In the genomic region with DNA sequence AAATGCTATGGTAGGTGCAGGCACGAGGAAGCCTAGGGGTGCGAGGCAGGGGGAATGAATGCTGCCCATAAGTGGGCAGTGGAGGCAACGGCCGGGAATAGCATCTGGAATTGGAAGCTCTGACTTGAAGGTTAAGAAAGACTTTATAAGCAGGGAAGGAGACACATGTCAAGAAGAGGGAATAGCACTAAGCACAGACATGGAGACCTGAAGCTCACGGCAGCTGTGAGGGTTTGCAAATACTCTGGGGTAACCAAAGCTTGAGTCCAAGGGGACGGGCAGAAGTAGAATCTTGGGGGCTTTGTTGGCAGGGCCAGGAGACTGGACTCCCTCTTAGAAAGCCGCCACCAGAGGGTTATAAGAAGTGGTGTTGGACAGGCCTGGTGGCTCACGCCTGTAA, we compare ENCODE assay signal across 22 cellular contexts.
DNase-seq lines count a peak whose midpoint lies in the region; ATAC-seq, FAIRE-seq and TF ChIP-seq lines count a peak whose summit lies in the region.
"Had no signal": no experiment of that assay in that cellular context is flagged by ENCODE, and none has a peak within 500 bp of the region (broad histone marks: within the 10 kb centered on the region; RNA-seq: fewer than 3 reads in every experiment).

No MANE protein-coding gene starts in this region.

- no peak overlapping the region for H3K9ac ChIP-seq in kidney (ENCODE audit: low read length in 2 of 2)
- H3K9ac ChIP-seq: BLaER1 treated with 17β-estradiol and CSF1 and Interleukin-3, amounts not matched to agents 10 nM and 100 nM had no signal

- H3K36me3 Mint-ChIP-seq in T-helper 17 cell (ENCODE audit: low read depth) = peaks cover 6% of the 10 kb centered on the region
- H3K36me3 Mint-ChIP-seq: CD8-positive, alpha-beta T cell had no signal

- H3K4me1 ChIP-seq in kidney (ENCODE audit: control insufficient read depth in 1 of 2, insufficient read depth in 1 of 2, low read depth in 1 of 2, low read length in 2 of 2) = no peaks in the 10 kb centered on the region
- H3K4me1 ChIP-seq: A549, Caco-2 had no signal

- peaks cover 49% of the 10 kb centered on the region for H3K27me3 Mint-ChIP-seq in T-helper 17 cell

- ATAC-seq in T-helper 17 cell (no peak), GM21786 (IDR thresholded peaks at IDR 0.05; ENCODE audit: unreplicated experiment) (no peak), HG02610 (IDR thresholded peaks at IDR 0.05; ENCODE audit: unreplicated experiment) (no peak)
- ATAC-seq: A549; CD8-positive, alpha-beta T cell; GM12878 had no signal

- no peak for FAIRE-seq in kidney (lab: Jason Lieb, UNC)
- FAIRE-seq: A549, D721Med, G401.6, GM12878, GM12892, GM18507 had no signal

- DNase-seq in T-helper 17 cell = no peak
- DNase-seq in kidney = peak; percentile 11
- peak; percentile 63 for DNase-seq in posterior vena cava (ENCODE audit: low spot score)
- DNase-seq in GF-D8 (lab: John Stamatoyannopoulos, UW) = no peak
- DNase-seq: AML-193; Caco-2; Calu3; CD4-positive, alpha-beta T cell; CD8-positive, alpha-beta T cell; DMS79 treated with DMSO at 0.1 percent for 48 hours had no signal

- peak overlapping the region; percentile 47 for H3K27ac Mint-ChIP-seq in T-helper 17 cell
- H3K27ac Mint-ChIP-seq: B cell; CD4-positive, alpha-beta T cell; CD8-positive, alpha-beta T cell had no signal

- H3K27ac ChIP-seq in kidney (ENCODE audit: low read depth in 2 of 2, low read length in 2 of 2) = no peak overlapping the region
- H3K27ac ChIP-seq: 22Rv1; A549; BLaER1 treated with 17β-estradiol and CSF1 and Interleukin-3, amounts not matched to agents 10 nM and 100 nM; C4-2B had no signal

- no peaks in the 10 kb centered on the region for H3K4me1 Mint-ChIP-seq in T-helper 17 cell
- H3K4me1 Mint-ChIP-seq: B cell had no signal

- H3K9me3 ChIP-seq in T-helper 17 cell (ENCODE audit: control insufficient read depth, low read length, poor library complexity, severe bottlenecking) = no peaks in the 10 kb centered on the region
- H3K9me3 ChIP-seq in kidney (ENCODE audit: control insufficient read depth in 1 of 2, low read length in 2 of 2) = no peaks in the 10 kb centered on the region
- H3K9me3 ChIP-seq: A549; BLaER1 treated with 17β-estradiol and CSF1 and Interleukin-3, amounts not matched to agents 10 nM and 100 nM; Caco-2 had no signal

- H3K4me3 Mint-ChIP-seq in T-helper 17 cell = no peak overlapping the region
- H3K4me3 Mint-ChIP-seq: B cell; CD4-positive, alpha-beta T cell; CD8-positive, alpha-beta T cell had no signal

- intact Hi-C loops in kidney (cut with DNase I) (no loop called here), posterior vena cava (cut with DNase I) (loop anchor here (5.0 to 10.0 kb wide), 2 partner anchors 365 to 377 kb away; no protein-coding TSS in a partner anchor)

- peaks cover under 1 to 5% of the 10 kb centered on the region in 2 donors for H3K36me3 ChIP-seq in kidney (ENCODE audit: control insufficient read depth in 1 of 2, insufficient read depth in 2 of 2, low read length in 2 of 2)
- H3K36me3 ChIP-seq: BLaER1 treated with 17β-estradiol and CSF1 and Interleukin-3, amounts not matched to agents 10 nM and 100 nM had no signal

- no peak overlapping the region for H3K4me3 ChIP-seq in kidney (ENCODE audit: low read length in 2 of 2)
- H3K4me3 ChIP-seq: A549; BLaER1 treated with 17β-estradiol and CSF1 and Interleukin-3, amounts not matched to agents 10 nM and 100 nM; GM12878 had no signal

- TF ChIP-seq CTCF in kidney (IDR thresholded peaks at IDR 0.05; ENCODE audit: borderline replicate concordance, extremely low read depth, insufficient read depth) = no peak

Comparison
In these comparisons a context has a peak if more than half of its experiments do, and no peak if none do; other contexts are left out.
1. DNase-seq: peak in kidney (single experiment) and posterior vena cava (single experiment); none in T-helper 17 cell (0 of 3) and GF-D8 (single experiment).